15 cellular contexts compared by ENCODE assay signal in genomic region chr18:26865557-26865956, GRCh38. TPM values are rescaled to one million over a fixed set of nuclear protein-coding genes. Genes with fewer than 3 reads are reported as not detected.
DNase-seq lines count a peak whose midpoint lies in the region; ATAC-seq, FAIRE-seq and TF ChIP-seq lines count a peak whose summit lies in the region.
"Had no signal": no experiment of that assay in that cellular context is flagged by ENCODE, and none has a peak within 500 bp of the region (broad histone marks: within the 10 kb centered on the region; RNA-seq: fewer than 3 reads in every experiment).

A gene with protein sequence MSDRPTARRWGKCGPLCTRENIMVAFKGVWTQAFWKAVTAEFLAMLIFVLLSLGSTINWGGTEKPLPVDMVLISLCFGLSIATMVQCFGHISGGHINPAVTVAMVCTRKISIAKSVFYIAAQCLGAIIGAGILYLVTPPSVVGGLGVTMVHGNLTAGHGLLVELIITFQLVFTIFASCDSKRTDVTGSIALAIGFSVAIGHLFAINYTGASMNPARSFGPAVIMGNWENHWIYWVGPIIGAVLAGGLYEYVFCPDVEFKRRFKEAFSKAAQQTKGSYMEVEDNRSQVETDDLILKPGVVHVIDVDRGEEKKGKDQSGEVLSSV (minus strand): TSS chr18:26865707. CDS start chr18:26865689, 18 bp downstream.

- peaks cover 9% of the 10 kb centered on the region for H3K23me2 ChIP-seq in H9 (ENCODE audit: insufficient read length, low read depth, low read length, poor library complexity, severe bottlenecking)

- H4K20me1 ChIP-seq in H9 (ENCODE audit: control insufficient read depth, insufficient read depth, insufficient read length), result no peaks in the 10 kb centered on the region

- no peak within 1 kb of the TSS for H3K18ac ChIP-seq in H9 (ENCODE audit: insufficient read length, low read depth, low read length)

- H4K91ac ChIP-seq in H9 (ENCODE audit: insufficient read length, low read depth, low read length), result no peak within 1 kb of the TSS

- H3K4me1 ChIP-seq in H9 (ENCODE audit: insufficient read depth, low read length), result peaks cover 4% of the 10 kb centered on the region; the same call in 1 of the 2 replicates
- no peaks in the 10 kb centered on the region for H3K4me1 ChIP-seq in right lobe of liver
- H3K4me1 ChIP-seq: breast epithelium had no signal

- peak within 1 kb of the TSS in 1 of 3 experiments; percentile 24; a peak in 1 of 7 replicates for H3K27ac Mint-ChIP-seq in H9
- H3K27ac Mint-ChIP-seq: activated CD4-positive, alpha-beta T cell treated with anti-CD3 and anti-CD28 coated beads, Interleukin-2, amount 10 ng/mL, durations not matched to agents 7 days and 5 days; activated T-helper 2 cell treated with anti-CD3 and anti-CD28 coated beads, Interferon-gamma antibody, Interleukin-2, Interleukin-4, amounts not matched to agents 10 μg/mL and 5 μg/mL and 100 μg/mL, durations not matched to agents 14 hours and 24 hours and 36 hours; CD4-positive, CD25-positive, alpha-beta regulatory T cell had no signal

- H2BK120ac ChIP-seq in H9 (ENCODE audit: low read depth, low read length, poor library complexity, severe bottlenecking), result no peak within 1 kb of the TSS

- intact Hi-C loops in Right ventricle myocardium superior (cut with DNase I), result loop anchor here (10.0 kb wide), 1 partner anchor 99 kb away; no protein-coding TSS in a partner anchor
- intact Hi-C loops in right lobe of liver (cut with DNase I), result no loop called here

- H3K36me3 ChIP-seq in right lobe of liver, result no peaks in the 10 kb centered on the region
- H3K36me3 ChIP-seq: breast epithelium, suprapubic skin had no signal

- ATAC-seq in Right ventricle myocardium superior (ENCODE audit: poor library complexity) (peak; percentile 84), right lobe of liver (no peak)

- no peak within 1 kb of the TSS for H2BK20ac ChIP-seq in H9 (ENCODE audit: low read depth, low read length, poor library complexity, severe bottlenecking)

- DNase-seq in H9 (peak; percentile 41), NCI-H345 treated with DMSO at 0.1 percent for 48 hours (lab: John Stamatoyannopoulos, UW; ENCODE audit: unreplicated experiment) (peak; percentile 28), Right ventricle myocardium superior (peak; percentile 58), occipital lobe (lab: John Stamatoyannopoulos, UW) (peak; percentile 26), GM20000 (ENCODE audit: low spot score) (no peak), SIG-M5 treated with dmso at 0.1 percent for 504 hours (lab: John Stamatoyannopoulos, UW; ENCODE audit: unreplicated experiment) (no peak), RCC 7860 (ENCODE audit: low spot score) (no peak), right lobe of liver (no peak)
- DNase-seq: activated CD4-positive, alpha-beta T cell treated with anti-CD3 and anti-CD28 coated beads, Interleukin-2, amount 10 ng/mL, durations not matched to agents 7 days and 5 days; CD4-positive, CD25-positive, alpha-beta regulatory T cell; MV-4-11 had no signal

- no peak for TF ChIP-seq POLR2A in right lobe of liver (IDR thresholded peaks at IDR 0.05)

- H2BK12ac ChIP-seq in H9 (ENCODE audit: insufficient read length, low read depth, low read length), result no peak within 1 kb of the TSS

- no peak within 1 kb of the TSS for H2AK5ac ChIP-seq in H9 (ENCODE audit: insufficient read length, low read length)

- no peaks in the 10 kb centered on the region for H3K9me3 Mint-ChIP-seq in H9
- H3K9me3 Mint-ChIP-seq: activated CD4-positive, alpha-beta T cell treated with anti-CD3 and anti-CD28 coated beads, Interleukin-2, amount 10 ng/mL, durations not matched to agents 7 days and 5 days; activated T-helper 2 cell treated with anti-CD3 and anti-CD28 coated beads, Interferon-gamma antibody, Interleukin-2, Interleukin-4, amounts not matched to agents 10 μg/mL and 5 μg/mL and 100 μg/mL, durations not matched to agents 14 hours and 24 hours and 36 hours had no signal

- no peak within 1 kb of the TSS for H3K56ac ChIP-seq in H9 (ENCODE audit: insufficient read length, low read depth, low read length)

- no peak within 1 kb of the TSS for H3T11ph ChIP-seq in H9 (ENCODE audit: low read length)

- H3K9ac ChIP-seq in H9 (ENCODE audit: extremely low read depth, insufficient read length, low read length), result no peak within 1 kb of the TSS

- H3K14ac ChIP-seq in H9 (ENCODE audit: insufficient read depth, low read length), result no peak within 1 kb of the TSS

- no peak within 1 kb of the TSS for H2BK5ac ChIP-seq in H9 (ENCODE audit: insufficient read length, low read length)

- H3K36me3 Mint-ChIP-seq in H9 (ENCODE audit: insufficient read depth in 1 of 3, low read depth in 3 of 3), result no peaks in the 10 kb centered on the region
- H3K36me3 Mint-ChIP-seq: CD4-positive, CD25-positive, alpha-beta regulatory T cell had no signal

- peaks cover 26% of the 10 kb centered on the region for H3K27me3 Mint-ChIP-seq in H9 (ENCODE audit: low read depth)
- H3K27me3 Mint-ChIP-seq: CD4-positive, CD25-positive, alpha-beta regulatory T cell had no signal

- no peak within 1 kb of the TSS for H3K23ac ChIP-seq in H9 (ENCODE audit: insufficient read length, low read depth, low read length)

- H3K79me1 ChIP-seq in H9 (ENCODE audit: insufficient read depth, low read depth, low read length, poor library complexity, severe bottlenecking), result no peaks in the 10 kb centered on the region

- no peak within 1 kb of the TSS for H3K4ac ChIP-seq in H9 (ENCODE audit: low read depth, low read length)

- no CpG with 5 or more reads among the region's 5 CpGs for WGBS in H9 (ENCODE audit: extremely low coverage, insufficient read length, low lambda C conversion rate)
- WGBS in right lobe of liver (ENCODE audit: insufficient coverage, low coverage, low lambda C conversion rate, missing lambda C conversion rate), result 68% methylated on average over 4 of the region's 5 CpGs

- no peak within 1 kb of the TSS for H3K4me3 ChIP-seq in right lobe of liver
- H3K4me3 ChIP-seq: breast epithelium, suprapubic skin had no signal

- H3K27me3 ChIP-seq in H9 (ENCODE audit: insufficient read depth, low read length), result no peaks in the 10 kb centered on the region; the same call in 1 of the 2 replicates
- no peaks in the 10 kb centered on the region for H3K27me3 ChIP-seq in right lobe of liver
- H3K27me3 ChIP-seq: breast epithelium had no signal

- no peak within 1 kb of the TSS for H3K27ac ChIP-seq in H9 (ENCODE audit: insufficient read length, low read depth, low read length)
- no peak within 1 kb of the TSS for H3K27ac ChIP-seq in right lobe of liver
- H3K27ac ChIP-seq: breast epithelium, suprapubic skin had no signal

- H3K4me3 Mint-ChIP-seq in H9, result no peak within 1 kb of the TSS; a peak in 1 of 5 replicates
- H3K4me3 Mint-ChIP-seq: activated CD4-positive, alpha-beta T cell treated with anti-CD3 and anti-CD28 coated beads, Interleukin-2, amount 10 ng/mL, durations not matched to agents 7 days and 5 days had no signal

- TF ChIP-seq CTCF in H9 (conservative IDR thresholded peaks at IDR 0.05), result no peak
- TF ChIP-seq CTCF in GM20000 (IDR thresholded peaks at IDR 0.05; ENCODE audit: extremely low read depth, missing control alignments), result no peak
- no peak for TF ChIP-seq CTCF in right lobe of liver (IDR thresholded peaks at IDR 0.05)

- H4K5ac ChIP-seq in H9 (ENCODE audit: insufficient read length, low read depth, low read length), result no peak within 1 kb of the TSS

- H3K9me3 ChIP-seq in H9 (ENCODE audit: control insufficient read depth, low read depth, low read length) (no peaks in the 10 kb centered on the region), right lobe of liver (no peaks in the 10 kb centered on the region)
- H3K9me3 ChIP-seq: breast epithelium, suprapubic skin had no signal

- H3K4me2 ChIP-seq in H9 (ENCODE audit: insufficient read depth, insufficient read length, low read length), result no peak within 1 kb of the TSS

- no peak for FAIRE-seq in RCC 7860 (lab: Jason Lieb, UNC)

- no peak within 1 kb of the TSS for H2BK15ac ChIP-seq in H9 (ENCODE audit: low read depth, low read length)

- no peak within 1 kb of the TSS for H2AFZ ChIP-seq in H9 (ENCODE audit: low read length)

- H3K4me1 Mint-ChIP-seq in H9, result peaks cover 25 to 28% of the 10 kb centered on the region in 2 experiments
- H3K4me1 Mint-ChIP-seq: activated CD4-positive, alpha-beta T cell treated with anti-CD3 and anti-CD28 coated beads, Interleukin-2, amount 10 ng/mL, durations not matched to agents 7 days and 5 days; CD4-positive, CD25-positive, alpha-beta regulatory T cell had no signal

- H4K8ac ChIP-seq in H9 (replicated peaks; ENCODE audit: insufficient read length, low read depth, low read length), result no peak within 1 kb of the TSS

- no peaks in the 10 kb centered on the region for H3K79me2 ChIP-seq in H9 (ENCODE audit: insufficient read depth, low read length)

RNA-seq across cellular contexts. Expression of the gene that starts here (rescaled TPM):
- total RNA-seq in H9 (2021) (0.31 and 0.42 TPM in 2 replicates), Right ventricle myocardium superior (18.9 TPM), occipital lobe (138 TPM), right lobe of liver (1 to 10 TPM in 5 of 6 experiments, under 1 TPM in 1; 0.82 to 1.7 (median 1.2) TPM)
- total RNA-seq: activated CD4-positive, alpha-beta T cell treated with anti-CD3 and anti-CD28 coated beads, Interleukin-2, amount 10 ng/mL, durations not matched to agents 7 days and 5 days; activated T-helper 2 cell treated with anti-CD3 and anti-CD28 coated beads, Interferon-gamma antibody, Interleukin-2, Interleukin-4, amounts not matched to agents 10 μg/mL and 5 μg/mL and 100 μg/mL, durations not matched to agents 14 hours and 24 hours and 36 hours; CD4-positive, CD25-positive, alpha-beta regulatory T cell; T-helper 1 cell treated with Interleukin-12 subunit alpha and Interleukin-12 subunit beta and Interleukin-4 antibody, amounts not matched to agents 30 ng/mL and 1 ng/mL, for 36 hours had no signal

Comparison
In these comparisons a context has a peak if more than half of its experiments do, and no peak if none do; other contexts are left out.
1. Peak in DNase-seq in H9; RNA of the gene not detected or under 1 TPM.
2. DNase-seq: peak in NCI-H345 treated with DMSO at 0.1 percent for 48 hours (single experiment), Right ventricle myocardium superior (single experiment) and occipital lobe (single experiment); none in GM20000 (single experiment), SIG-M5 treated with dmso at 0.1 percent for 504 hours (single experiment), RCC 7860 (single experiment) and right lobe of liver (0 of 3).